ENCODE assay signal across 1 cellular context in the genomic region with DNA sequence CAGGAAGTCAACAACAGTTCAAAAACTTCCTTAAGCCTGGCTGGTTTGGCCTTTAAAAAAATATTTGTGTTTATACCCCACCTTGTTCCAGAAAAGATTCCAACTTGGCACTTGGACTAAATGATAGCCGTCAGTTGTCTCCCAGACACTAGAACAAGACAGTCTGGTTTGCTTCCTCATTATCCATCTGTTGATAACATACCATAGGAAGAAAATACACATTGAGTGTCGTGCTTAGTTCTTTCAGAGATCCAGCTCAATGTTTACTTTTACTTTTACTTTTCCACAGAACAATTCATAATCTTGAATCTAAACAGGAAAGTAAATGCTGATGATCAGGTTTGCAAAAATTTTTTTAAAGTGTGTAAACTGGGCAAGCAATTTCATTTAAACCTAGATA.
TF ChIP-seq lines count a peak whose summit lies in the region.

No MANE protein-coding gene starts in this region.

TF ChIP-seq in HepG2, 621 proteins besides CTCF, POLR2A, EP300 and RAD21 (continued from another document and continues in another):
- TF ChIP-seq ARID4A (CRISPR knock-in tag; IDR thresholded peaks at IDR 0.05; ENCODE audit: borderline replicate concordance) (no peak), HMGA1 (CRISPR knock-in tag; conservative IDR thresholded peaks at IDR 0.05) (no peak), ZNF570 (CRISPR knock-in tag; IDR thresholded peaks at IDR 0.05; ENCODE audit: borderline replicate concordance) (no peak), FOXC1 (CRISPR knock-in tag; IDR thresholded peaks at IDR 0.05; ENCODE audit: borderline replicate concordance) (no peak), EED (CRISPR knock-in tag; IDR thresholded peaks at IDR 0.05) (no peak), HMG20B (CRISPR knock-in tag; conservative IDR thresholded peaks at IDR 0.05) (no peak), FOXA1 (IDR thresholded peaks at IDR 0.05) (no peak), FOXA1 (CRISPR knock-in tag; IDR thresholded peaks at IDR 0.05) (peak; percentile 71), TARDBP (CRISPR knock-in tag; IDR thresholded peaks at IDR 0.05) (no peak), FOXK1 (CRISPR knock-in tag; IDR thresholded peaks at IDR 0.05; ENCODE audit: borderline replicate concordance, low read depth) (0 out of 2 replicates have a peak, but pooled peaks have one; percentile 46), TEAD3 (CRISPR knock-in tag; optimal IDR thresholded peaks at IDR 0.05; ENCODE audit: borderline replicate concordance) (peak; percentile 38), ZC3H13 (CRISPR knock-in tag; IDR thresholded peaks at IDR 0.05) (no peak), ATM (IDR thresholded peaks at IDR 0.05; ENCODE audit: borderline replicate concordance) (no peak), WIZ (CRISPR knock-in tag; IDR thresholded peaks at IDR 0.05) (no peak), ONECUT2 (CRISPR knock-in tag; IDR thresholded peaks at IDR 0.05) (no peak), ZHX1 (CRISPR knock-in tag; IDR thresholded peaks at IDR 0.05; ENCODE audit: low read depth) (no peak), SKI (IDR thresholded peaks at IDR 0.05; ENCODE audit: partially characterized antibody) (peak; percentile 68), ZNF343 (CRISPR knock-in tag; IDR thresholded peaks at IDR 0.05) (no peak), FOXO4 (CRISPR knock-in tag; conservative IDR thresholded peaks at IDR 0.05) (no peak), ELF1 (CRISPR knock-in tag; IDR thresholded peaks at IDR 0.05) (no peak), ZNF660 (CRISPR knock-in tag; IDR thresholded peaks at IDR 0.05; ENCODE audit: borderline replicate concordance, low read depth) (no peak), ZNF331 (CRISPR knock-in tag; IDR thresholded peaks at IDR 0.05) (peak; percentile 13; the same call in 1 of the 2 replicates), ZNF468 (CRISPR knock-in tag; IDR thresholded peaks at IDR 0.05) (no peak), ETV6 (CRISPR knock-in tag; conservative IDR thresholded peaks at IDR 0.05) (no peak), ZNF841 (CRISPR knock-in tag; IDR thresholded peaks at IDR 0.05; ENCODE audit: borderline replicate concordance) (no peak), GATAD2A (CRISPR knock-in tag; IDR thresholded peaks at IDR 0.05) (peak; percentile 57), ZSCAN31 (CRISPR knock-in tag; IDR thresholded peaks at IDR 0.05; ENCODE audit: low read depth) (no peak), RBAK (CRISPR knock-in tag; IDR thresholded peaks at IDR 0.05) (no peak), SRF (IDR thresholded peaks at IDR 0.05; ENCODE audit: low read depth, low read length) (no peak), ZNF441 (CRISPR knock-in tag; IDR thresholded peaks at IDR 0.05; ENCODE audit: borderline replicate concordance) (no peak), SSRP1 (CRISPR knock-in tag; IDR thresholded peaks at IDR 0.05) (no peak), ZNF749 (CRISPR knock-in tag; IDR thresholded peaks at IDR 0.05; ENCODE audit: borderline replicate concordance) (no peak), PHF20 (CRISPR knock-in tag; IDR thresholded peaks at IDR 0.05) (no peak), GMEB1 (CRISPR knock-in tag; IDR thresholded peaks at IDR 0.05; ENCODE audit: borderline replicate concordance) (no peak), ZNF354B (CRISPR knock-in tag; IDR thresholded peaks at IDR 0.05) (no peak), AGO1 (IDR thresholded peaks at IDR 0.05; ENCODE audit: low read depth, low read length, poor library complexity, severe bottlenecking) (no peak), ZNF333 (CRISPR knock-in tag; IDR thresholded peaks at IDR 0.05; ENCODE audit: borderline replicate concordance) (no peak), PTBP1 (IDR thresholded peaks at IDR 0.05; ENCODE audit: low read depth, low read length, poor library complexity, severe bottlenecking) (no peak), ZNF747 (CRISPR knock-in tag; IDR thresholded peaks at IDR 0.05; ENCODE audit: borderline replicate concordance) (no peak)
- TF ChIP-seq, protein P1, sequence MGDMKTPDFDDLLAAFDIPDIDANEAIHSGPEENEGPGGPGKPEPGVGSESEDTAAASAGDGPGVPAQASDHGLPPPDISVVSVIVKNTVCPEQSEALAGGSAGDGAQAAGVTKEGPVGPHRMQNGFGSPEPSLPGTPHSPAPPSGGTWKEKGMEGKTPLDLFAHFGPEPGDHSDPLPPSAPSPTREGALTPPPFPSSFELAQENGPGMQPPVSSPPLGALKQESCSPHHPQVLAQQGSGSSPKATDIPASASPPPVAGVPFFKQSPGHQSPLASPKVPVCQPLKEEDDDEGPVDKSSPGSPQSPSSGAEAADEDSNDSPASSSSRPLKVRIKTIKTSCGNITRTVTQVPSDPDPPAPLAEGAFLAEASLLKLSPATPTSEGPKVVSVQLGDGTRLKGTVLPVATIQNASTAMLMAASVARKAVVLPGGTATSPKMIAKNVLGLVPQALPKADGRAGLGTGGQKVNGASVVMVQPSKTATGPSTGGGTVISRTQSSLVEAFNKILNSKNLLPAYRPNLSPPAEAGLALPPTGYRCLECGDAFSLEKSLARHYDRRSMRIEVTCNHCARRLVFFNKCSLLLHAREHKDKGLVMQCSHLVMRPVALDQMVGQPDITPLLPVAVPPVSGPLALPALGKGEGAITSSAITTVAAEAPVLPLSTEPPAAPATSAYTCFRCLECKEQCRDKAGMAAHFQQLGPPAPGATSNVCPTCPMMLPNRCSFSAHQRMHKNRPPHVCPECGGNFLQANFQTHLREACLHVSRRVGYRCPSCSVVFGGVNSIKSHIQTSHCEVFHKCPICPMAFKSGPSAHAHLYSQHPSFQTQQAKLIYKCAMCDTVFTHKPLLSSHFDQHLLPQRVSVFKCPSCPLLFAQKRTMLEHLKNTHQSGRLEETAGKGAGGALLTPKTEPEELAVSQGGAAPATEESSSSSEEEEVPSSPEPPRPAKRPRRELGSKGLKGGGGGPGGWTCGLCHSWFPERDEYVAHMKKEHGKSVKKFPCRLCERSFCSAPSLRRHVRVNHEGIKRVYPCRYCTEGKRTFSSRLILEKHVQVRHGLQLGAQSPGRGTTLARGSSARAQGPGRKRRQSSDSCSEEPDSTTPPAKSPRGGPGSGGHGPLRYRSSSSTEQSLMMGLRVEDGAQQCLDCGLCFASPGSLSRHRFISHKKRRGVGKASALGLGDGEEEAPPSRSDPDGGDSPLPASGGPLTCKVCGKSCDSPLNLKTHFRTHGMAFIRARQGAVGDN (CRISPR knock-in tag; IDR thresholded peaks at IDR 0.05), result no peak
- TF ChIP-seq, protein P2, sequence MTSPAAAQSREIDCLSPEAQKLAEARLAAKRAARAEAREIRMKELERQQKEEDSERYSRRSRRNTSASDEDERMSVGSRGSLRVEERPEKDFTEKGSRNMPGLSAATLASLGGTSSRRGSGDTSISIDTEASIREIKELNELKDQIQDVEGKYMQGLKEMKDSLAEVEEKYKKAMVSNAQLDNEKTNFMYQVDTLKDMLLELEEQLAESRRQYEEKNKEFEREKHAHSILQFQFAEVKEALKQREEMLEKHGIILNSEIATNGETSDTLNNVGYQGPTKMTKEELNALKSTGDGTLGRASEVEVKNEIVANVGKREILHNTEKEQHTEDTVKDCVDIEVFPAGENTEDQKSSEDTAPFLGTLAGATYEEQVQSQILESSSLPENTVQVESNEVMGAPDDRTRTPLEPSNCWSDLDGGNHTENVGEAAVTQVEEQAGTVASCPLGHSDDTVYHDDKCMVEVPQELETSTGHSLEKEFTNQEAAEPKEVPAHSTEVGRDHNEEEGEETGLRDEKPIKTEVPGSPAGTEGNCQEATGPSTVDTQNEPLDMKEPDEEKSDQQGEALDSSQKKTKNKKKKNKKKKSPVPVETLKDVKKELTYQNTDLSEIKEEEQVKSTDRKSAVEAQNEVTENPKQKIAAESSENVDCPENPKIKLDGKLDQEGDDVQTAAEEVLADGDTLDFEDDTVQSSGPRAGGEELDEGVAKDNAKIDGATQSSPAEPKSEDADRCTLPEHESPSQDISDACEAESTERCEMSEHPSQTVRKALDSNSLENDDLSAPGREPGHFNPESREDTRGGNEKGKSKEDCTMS (CRISPR knock-in tag; conservative IDR thresholded peaks at IDR 0.05), result no peak
- TF ChIP-seq, protein P3, sequence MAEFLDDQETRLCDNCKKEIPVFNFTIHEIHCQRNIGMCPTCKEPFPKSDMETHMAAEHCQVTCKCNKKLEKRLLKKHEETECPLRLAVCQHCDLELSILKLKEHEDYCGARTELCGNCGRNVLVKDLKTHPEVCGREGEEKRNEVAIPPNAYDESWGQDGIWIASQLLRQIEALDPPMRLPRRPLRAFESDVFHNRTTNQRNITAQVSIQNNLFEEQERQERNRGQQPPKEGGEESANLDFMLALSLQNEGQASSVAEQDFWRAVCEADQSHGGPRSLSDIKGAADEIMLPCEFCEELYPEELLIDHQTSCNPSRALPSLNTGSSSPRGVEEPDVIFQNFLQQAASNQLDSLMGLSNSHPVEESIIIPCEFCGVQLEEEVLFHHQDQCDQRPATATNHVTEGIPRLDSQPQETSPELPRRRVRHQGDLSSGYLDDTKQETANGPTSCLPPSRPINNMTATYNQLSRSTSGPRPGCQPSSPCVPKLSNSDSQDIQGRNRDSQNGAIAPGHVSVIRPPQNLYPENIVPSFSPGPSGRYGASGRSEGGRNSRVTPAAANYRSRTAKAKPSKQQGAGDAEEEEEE (CRISPR knock-in tag; IDR thresholded peaks at IDR 0.05; ENCODE audit: borderline replicate concordance), result no peak
- TF ChIP-seq, protein P4, sequence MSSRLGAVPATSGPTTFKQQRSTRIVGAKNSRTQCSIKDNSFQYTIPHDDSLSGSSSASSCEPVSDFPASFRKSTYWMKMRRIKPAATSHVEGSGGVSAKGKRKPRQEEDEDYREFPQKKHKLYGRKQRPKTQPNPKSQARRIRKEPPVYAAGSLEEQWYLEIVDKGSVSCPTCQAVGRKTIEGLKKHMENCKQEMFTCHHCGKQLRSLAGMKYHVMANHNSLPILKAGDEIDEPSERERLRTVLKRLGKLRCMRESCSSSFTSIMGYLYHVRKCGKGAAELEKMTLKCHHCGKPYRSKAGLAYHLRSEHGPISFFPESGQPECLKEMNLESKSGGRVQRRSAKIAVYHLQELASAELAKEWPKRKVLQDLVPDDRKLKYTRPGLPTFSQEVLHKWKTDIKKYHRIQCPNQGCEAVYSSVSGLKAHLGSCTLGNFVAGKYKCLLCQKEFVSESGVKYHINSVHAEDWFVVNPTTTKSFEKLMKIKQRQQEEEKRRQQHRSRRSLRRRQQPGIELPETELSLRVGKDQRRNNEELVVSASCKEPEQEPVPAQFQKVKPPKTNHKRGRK (CRISPR knock-in tag; IDR thresholded peaks at IDR 0.05), result no peak
